ENCODE assay signal across 3 cellular contexts in the genomic region with DNA sequence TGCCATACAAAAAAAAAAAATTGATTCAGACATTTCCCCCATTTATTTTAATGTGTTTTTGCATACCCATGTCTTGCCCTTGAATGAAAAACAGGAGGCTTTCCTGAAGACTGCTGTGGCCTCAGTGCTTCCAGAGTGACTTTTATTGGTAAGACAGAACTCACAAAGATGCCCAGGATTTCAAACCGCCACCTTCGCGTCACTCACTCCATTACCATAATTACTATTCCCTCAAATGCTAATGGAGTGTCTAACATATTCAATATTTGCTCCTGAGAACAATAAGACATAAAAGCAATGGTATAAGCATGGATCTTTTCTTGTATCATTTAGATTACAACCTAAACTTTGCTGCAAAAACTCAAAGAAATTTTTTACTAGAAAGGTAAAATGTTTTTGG.
"Had no signal": no experiment of that assay in that cellular context is flagged by ENCODE, and none has a peak within 500 bp of the region (broad histone marks: within the 10 kb centered on the region; RNA-seq: fewer than 3 reads in every experiment).

No MANE protein-coding gene starts in this region.

- H3K4me3 ChIP-seq: GM12878 had no signal

- DNase-seq: GDM1, GF-D8 had no signal
